32 cellular contexts compared by ENCODE assay signal in genomic region chr3:44525060-44525459, GRCh38.
"Had no signal": no experiment of that assay in that cellular context is flagged by ENCODE, and none has a peak within 500 bp of the region (broad histone marks: within the 10 kb centered on the region; RNA-seq: fewer than 3 reads in every experiment).

No MANE protein-coding gene starts in this region.

- H3K4me1 ChIP-seq: esophagus squamous epithelium, gastroesophageal sphincter, heart right ventricle had no signal

- H3K36me3 Mint-ChIP-seq: activated CD4-positive, alpha-beta memory T cell treated with anti-CD3 and anti-CD28 coated beads for 36 hours; activated CD8-positive, alpha-beta memory T cell treated with anti-CD3 and anti-CD28 coated beads, Interleukin-2, amount 10 ng/mL, durations not matched to agents 7 days and 5 days; activated naive CD4-positive, alpha-beta T cell treated with anti-CD3 and anti-CD28 coated beads, Interleukin-2, amount 10 ng/mL, durations not matched to agents 7 days and 5 days; activated naive CD4-positive, alpha-beta T cell treated with anti-CD3 and anti-CD28 coated beads, Interleukin-2, amount 50 U/mL, for 72 hours; activated naive CD8-positive, alpha-beta T cell treated with anti-CD3 and anti-CD28 coated beads, Interleukin-2, amount 10 ng/mL, durations not matched to agents 7 days and 5 days had no signal

- H3K27ac Mint-ChIP-seq: activated CD4-positive, alpha-beta memory T cell treated with anti-CD3 and anti-CD28 coated beads for 36 hours; activated CD4-positive, alpha-beta T cell treated with anti-CD3 and anti-CD28 coated beads for 36 hours; activated CD4-positive, alpha-beta T cell treated with anti-CD3 and anti-CD28 coated beads, Interleukin-2, amount 10 ng/mL, durations not matched to agents 24 days and 14 days; activated CD8-positive, alpha-beta memory T cell treated with anti-CD3 and anti-CD28 coated beads, Interleukin-2, amount 10 ng/mL, durations not matched to agents 7 days and 5 days; activated CD8-positive, alpha-beta T cell treated with anti-CD3 and anti-CD28 coated beads, Interleukin-2, amount 10 ng/mL, durations not matched to agents 7 days and 5 days; activated naive CD4-positive, alpha-beta T cell treated with anti-CD3 and anti-CD28 coated beads, Interleukin-2, amount 10 ng/mL, durations not matched to agents 7 days and 5 days; activated naive CD4-positive, alpha-beta T cell treated with anti-CD3 and anti-CD28 coated beads, Interleukin-2, amount 50 U/mL, for 72 hours; activated naive CD8-positive, alpha-beta T cell treated with anti-CD3 and anti-CD28 coated beads, Interleukin-2, amount 10 ng/mL, durations not matched to agents 7 days and 5 days; T-helper 17 cell; T-helper 2 cell treated with Interferon-gamma antibody and Interleukin-4, amounts not matched to agents 5 μg/mL and 100 μg/mL, for 36 hours had no signal

- H3K4me3 ChIP-seq: esophagus squamous epithelium, gastroesophageal sphincter, heart right ventricle had no signal

- H3K9me3 ChIP-seq: esophagus squamous epithelium, gastroesophageal sphincter, heart right ventricle had no signal

- H3K4me3 Mint-ChIP-seq: activated CD4-positive, alpha-beta memory T cell treated with anti-CD3 and anti-CD28 coated beads for 36 hours; activated CD4-positive, alpha-beta T cell treated with anti-CD3 and anti-CD28 coated beads for 36 hours; activated CD4-positive, alpha-beta T cell treated with anti-CD3 and anti-CD28 coated beads, Interleukin-2, amount 10 ng/mL, durations not matched to agents 24 days and 14 days; activated CD8-positive, alpha-beta memory T cell treated with anti-CD3 and anti-CD28 coated beads, Interleukin-2, amount 10 ng/mL, durations not matched to agents 7 days and 5 days; activated CD8-positive, alpha-beta T cell treated with anti-CD3 and anti-CD28 coated beads, Interleukin-2, amount 10 ng/mL, durations not matched to agents 7 days and 5 days; activated naive CD4-positive, alpha-beta T cell treated with anti-CD3 and anti-CD28 coated beads, Interleukin-2, amount 10 ng/mL, durations not matched to agents 7 days and 5 days; activated naive CD8-positive, alpha-beta T cell treated with anti-CD3 and anti-CD28 coated beads, Interleukin-2, amount 10 ng/mL, durations not matched to agents 7 days and 5 days; T-helper 17 cell; T-helper 2 cell treated with Interferon-gamma antibody and Interleukin-4, amounts not matched to agents 5 μg/mL and 100 μg/mL, for 36 hours had no signal

- H3K9me3 Mint-ChIP-seq: activated CD4-positive, alpha-beta memory T cell treated with anti-CD3 and anti-CD28 coated beads for 36 hours; activated CD4-positive, alpha-beta T cell treated with anti-CD3 and anti-CD28 coated beads, Interleukin-2, amount 10 ng/mL, durations not matched to agents 24 days and 14 days; activated naive CD4-positive, alpha-beta T cell treated with anti-CD3 and anti-CD28 coated beads, Interleukin-2, amount 10 ng/mL, durations not matched to agents 7 days and 5 days; activated naive CD4-positive, alpha-beta T cell treated with anti-CD3 and anti-CD28 coated beads, Interleukin-2, amount 50 U/mL, for 72 hours; activated naive CD8-positive, alpha-beta T cell treated with anti-CD3 and anti-CD28 coated beads, Interleukin-2, amount 10 ng/mL, durations not matched to agents 7 days and 5 days; T-helper 2 cell treated with Interferon-gamma antibody and Interleukin-4, amounts not matched to agents 5 μg/mL and 100 μg/mL, for 36 hours had no signal

- H3K27ac ChIP-seq: epithelial cell of prostate, esophagus squamous epithelium, gastroesophageal sphincter, heart right ventricle had no signal

- ATAC-seq: activated CD4-positive, alpha-beta T cell treated with anti-CD3 and anti-CD28 coated beads for 36 hours; activated CD8-positive, alpha-beta memory T cell treated with anti-CD3 and anti-CD28 coated beads, Interleukin-2, amount 10 ng/mL, durations not matched to agents 7 days and 5 days; activated CD8-positive, alpha-beta T cell treated with anti-CD3 and anti-CD28 coated beads, Interleukin-2, amount 10 ng/mL, durations not matched to agents 7 days and 5 days; activated naive CD4-positive, alpha-beta T cell treated with anti-CD3 and anti-CD28 coated beads, Interleukin-2, amount 50 U/mL, for 72 hours; gastroesophageal sphincter; heart right ventricle; T-helper 17 cell had no signal

- H3K4me1 Mint-ChIP-seq: activated CD4-positive, alpha-beta T cell treated with anti-CD3 and anti-CD28 coated beads for 36 hours; activated CD4-positive, alpha-beta T cell treated with anti-CD3 and anti-CD28 coated beads, Interleukin-2, amount 10 ng/mL, durations not matched to agents 24 days and 14 days; activated CD8-positive, alpha-beta memory T cell treated with anti-CD3 and anti-CD28 coated beads, Interleukin-2, amount 10 ng/mL, durations not matched to agents 7 days and 5 days; activated naive CD4-positive, alpha-beta T cell treated with anti-CD3 and anti-CD28 coated beads, Interleukin-2, amount 10 ng/mL, durations not matched to agents 7 days and 5 days; activated naive CD8-positive, alpha-beta T cell treated with anti-CD3 and anti-CD28 coated beads, Interleukin-2, amount 10 ng/mL, durations not matched to agents 7 days and 5 days had no signal

- DNase-seq: activated CD4-positive, alpha-beta memory T cell treated with anti-CD3 and anti-CD28 coated beads for 36 hours; activated CD4-positive, alpha-beta T cell treated with anti-CD3 and anti-CD28 coated beads for 36 hours; activated CD4-positive, alpha-beta T cell treated with anti-CD3 and anti-CD28 coated beads, Interleukin-2, amount 10 ng/mL, durations not matched to agents 24 days and 14 days; activated CD4-positive, CD25-positive, alpha-beta regulatory T cell; activated CD4-positive, CD25-positive, alpha-beta regulatory T cell treated with anti-CD3 and anti-CD28 coated beads, Interleukin-2, amount 50 U/mL, for 72 hours; activated CD8-positive, alpha-beta memory T cell treated with anti-CD3 and anti-CD28 coated beads, Interleukin-2, amount 10 ng/mL, durations not matched to agents 7 days and 5 days; activated CD8-positive, alpha-beta memory T cell treated with anti-CD3 and anti-CD28 coated beads, Interleukin-2, amount 50 U/mL, for 4 hours; activated CD8-positive, alpha-beta T cell treated with anti-CD3 and anti-CD28 coated beads, Interleukin-2, amount 10 ng/mL, durations not matched to agents 7 days and 5 days; activated gamma-delta T cell; activated naive CD4-positive, alpha-beta T cell; activated naive CD4-positive, alpha-beta T cell treated with anti-CD3 and anti-CD28 coated beads, Interleukin-2, amount 10 ng/mL, durations not matched to agents 7 days and 5 days; activated naive CD8-positive, alpha-beta T cell treated with anti-CD3 and anti-CD28 coated beads, Interleukin-2, amount 10 ng/mL, durations not matched to agents 7 days and 5 days; activated T-cell treated with anti-CD3 and anti-CD28 coated beads, Interleukin-2, amount 50 U/mL, for 1 hour; activated T-cell treated with anti-CD3 and anti-CD28 coated beads, Interleukin-2, amount 50 U/mL, for 48 hours; amniotic stem cell; anterior cingulate cortex; caudate nucleus; effector CD8-positive, alpha-beta T cell; esophagus squamous epithelium; foreskin melanocyte; heart right ventricle; T-helper 1 cell; T-helper 17 cell; T1000 had no signal

- FAIRE-seq: astrocyte, colon, endometrium, endothelial cell of umbilical vein had no signal

- H3K36me3 ChIP-seq: esophagus squamous epithelium, gastroesophageal sphincter, heart right ventricle had no signal
